Comparison of ENCODE assay signal across 18 cellular contexts in the genomic region with DNA sequence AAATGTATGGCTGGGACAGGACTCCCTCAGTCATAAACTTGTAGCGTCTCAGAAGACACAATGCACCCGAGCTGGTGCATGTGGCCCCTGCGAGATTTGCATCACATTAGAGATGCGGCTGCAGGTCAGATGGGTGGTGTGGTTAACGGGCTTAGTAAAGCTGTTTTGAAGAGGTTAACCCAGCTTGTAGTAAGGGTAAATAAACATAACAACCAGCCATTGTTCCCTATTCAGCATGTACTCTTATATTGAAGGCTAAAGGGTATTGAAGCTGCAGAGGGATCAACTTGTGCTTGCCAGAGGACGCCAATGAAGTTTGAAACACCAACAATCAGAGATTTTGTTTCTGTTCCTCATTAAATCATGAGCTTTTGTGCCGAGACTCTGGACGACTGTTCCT.
DNase-seq lines count a peak whose midpoint lies in the region; ATAC-seq and TF ChIP-seq lines count a peak whose summit lies in the region.
"Had no signal": no experiment of that assay in that cellular context is flagged by ENCODE, and none has a peak within 500 bp of the region (broad histone marks: within the 10 kb centered on the region; RNA-seq: fewer than 3 reads in every experiment).

No MANE protein-coding gene starts in this region.

- POLR2A ChIA-PET in WTC11 (lab: Charles Lee) = interaction anchor here (0.8 to 0.9 kb wide), 2 partner anchors 9 to 147 kb away, joined by 3 read pairs; no protein-coding TSS in a partner anchor

- CTCF ChIA-PET in WTC11 (lab: Charles Lee) = interaction anchor here (0.8 to 1.5 kb wide), 10 partner anchors 8 to 237 kb away, joined by 3 to 6 read pairs (median 4); no protein-coding TSS in a partner anchor

- WGBS in HUES64 = 6% methylated on average over 8 of the region's 8 CpGs

- H3K36me3 Mint-ChIP-seq in WTC11 = no peaks in the 10 kb centered on the region
- H3K36me3 Mint-ChIP-seq: stimulated activated effector memory CD8-positive, alpha-beta T cell treated with anti-CD3 and anti-CD28 coated beads, Interleukin-12 subunit alpha, Interleukin-12 subunit beta, amount 100 ng/mL, for 72 hours had no signal

- peak overlapping the region; percentile 92 for H3K27ac Mint-ChIP-seq in WTC11
- H3K27ac Mint-ChIP-seq: nephron; stimulated activated effector memory CD8-positive, alpha-beta T cell treated with anti-CD3 and anti-CD28 coated beads, Interleukin-12 subunit alpha, Interleukin-12 subunit beta, amount 100 ng/mL, for 72 hours had no signal

- H3K27me3 Mint-ChIP-seq in WTC11 (ENCODE audit: low read depth) = peaks cover 46% of the 10 kb centered on the region

- DNase-seq in GM12864 (ENCODE audit: low read depth) = no peak
- DNase-seq in WTC11 (ENCODE audit: low spot score) = peak; percentile 56
- DNase-seq in iPS-NIHi7 (ENCODE audit: extremely low spot score) = peak; percentile 64
- no peak for DNase-seq in SKM-1 treated with dmso at 0.1 percent for 144 hours (lab: John Stamatoyannopoulos, UW; ENCODE audit: unreplicated experiment)
- DNase-seq in DMS 273 treated with DMSO at 0.1 percent for 48 hours (lab: John Stamatoyannopoulos, UW) = no peak
- DNase-seq in effector CD4-positive, alpha-beta T cell = no peak
- no peak for DNase-seq in upper lobe of right lung
- DNase-seq: activated CD4-positive, alpha-beta T cell treated with anti-CD3 and anti-CD28 coated beads for 1 hour; activated T-cell treated with anti-CD3 and anti-CD28 coated beads, Interleukin-2, amount 50 U/mL, for 1 hour; NCI-H187; PC-3; stimulated activated CD4-positive, alpha-beta T cell treated with anti-CD3 and anti-CD28 coated beads, Interleukin-4, amount 100 ng/mL, for 4 hours had no signal

- H3K9ac ChIP-seq in HUES64 (ENCODE audit: low read depth, low read length) = peak overlapping the region; percentile 9; the same call in 1 of the 2 replicates

- H3K4me3 ChIP-seq in GM12864 (ENCODE audit: low read depth, low read length) (peak overlapping the region; percentile 26; the same call in 1 of the 2 replicates), HUES64 (ENCODE audit: low read length) (peak overlapping the region; percentile 31), upper lobe of right lung (no peak overlapping the region)
- H3K4me3 ChIP-seq: coronary artery, esophagus muscularis mucosa had no signal

- intact Hi-C loops in upper lobe of right lung (cut with DNase I) = no loop called here

- no peaks in the 10 kb centered on the region for H3K9me3 ChIP-seq in HUES64 (ENCODE audit: insufficient read depth, low read depth, low read length)
- H3K9me3 ChIP-seq in upper lobe of right lung = no peaks in the 10 kb centered on the region
- H3K9me3 ChIP-seq: esophagus muscularis mucosa had no signal

- H3K27ac ChIP-seq in HUES64 (ENCODE audit: low read depth, low read length) (peak overlapping the region; percentile 83; the same call in 1 of the 2 replicates), upper lobe of right lung (no peak overlapping the region)
- H3K27ac ChIP-seq: C4-2B, coronary artery, esophagus muscularis mucosa had no signal

- H3K4me1 Mint-ChIP-seq in WTC11 = peaks cover 58% of the 10 kb centered on the region

- ATAC-seq in WTC11 = peak; percentile 74
- ATAC-seq in upper lobe of right lung = no peak
- ATAC-seq: PC-3; stimulated activated effector memory CD8-positive, alpha-beta T cell treated with anti-CD3 and anti-CD28 coated beads, Interleukin-12 subunit alpha, Interleukin-12 subunit beta, amount 100 ng/mL, for 72 hours had no signal

- no peaks in the 10 kb centered on the region for H3K36me3 ChIP-seq in HUES64 (ENCODE audit: insufficient read depth, low read length)
- no peaks in the 10 kb centered on the region for H3K36me3 ChIP-seq in upper lobe of right lung

- H3K27me3 ChIP-seq in HUES64 (ENCODE audit: insufficient read depth, low read length) (peaks cover 50% of the 10 kb centered on the region), upper lobe of right lung (peaks cover 32% of the 10 kb centered on the region)

- TF ChIP-seq CTCF in GM12864 (IDR thresholded peaks at IDR 0.05; ENCODE audit: low read depth, low read length, missing control alignments) (no peak), WTC11 (IDR thresholded peaks at IDR 0.05) (no peak), upper lobe of right lung (IDR thresholded peaks at IDR 0.05) (no peak)

- peak overlapping the region; percentile 52 for H3K4me3 Mint-ChIP-seq in WTC11
- H3K4me3 Mint-ChIP-seq: nephron; stimulated activated effector memory CD8-positive, alpha-beta T cell treated with anti-CD3 and anti-CD28 coated beads, Interleukin-12 subunit alpha, Interleukin-12 subunit beta, amount 100 ng/mL, for 72 hours had no signal

- H3K4me1 ChIP-seq in HUES64 (ENCODE audit: insufficient read depth, low read length) = peaks cover 33% of the 10 kb centered on the region
- peaks cover 6% of the 10 kb centered on the region for H3K4me1 ChIP-seq in upper lobe of right lung

- H3K9me3 Mint-ChIP-seq in WTC11 = no peaks in the 10 kb centered on the region
- H3K9me3 Mint-ChIP-seq: nephron; stimulated activated effector memory CD8-positive, alpha-beta T cell treated with anti-CD3 and anti-CD28 coated beads, Interleukin-12 subunit alpha, Interleukin-12 subunit beta, amount 100 ng/mL, for 72 hours had no signal

TF ChIP-seq in WTC11, 78 proteins besides CTCF, POLR2A, EP300 and RAD21 (continues in another document):
- TF ChIP-seq ATF6 (CRISPR knock-in tag; IDR thresholded peaks at IDR 0.05) (no peak), FOXK1 (CRISPR knock-in tag; IDR thresholded peaks at IDR 0.05) (peak; percentile 65; the same call in 1 of the 2 replicates), RORB (CRISPR knock-in tag; IDR thresholded peaks at IDR 0.05) (no peak), TEAD4 (CRISPR knock-in tag; IDR thresholded peaks at IDR 0.05) (no peak), MLX (CRISPR knock-in tag; IDR thresholded peaks at IDR 0.05) (no peak), ZNF512 (CRISPR knock-in tag; IDR thresholded peaks at IDR 0.05; ENCODE audit: borderline replicate concordance) (no peak), KAT7 (CRISPR knock-in tag; IDR thresholded peaks at IDR 0.05; ENCODE audit: borderline replicate concordance) (no peak), TEAD1 (CRISPR knock-in tag; IDR thresholded peaks at IDR 0.05) (peak; percentile 82), IRF1 (CRISPR knock-in tag; IDR thresholded peaks at IDR 0.05) (no peak), NFATC4 (CRISPR knock-in tag; IDR thresholded peaks at IDR 0.05) (no peak), ZBTB21 (CRISPR knock-in tag; IDR thresholded peaks at IDR 0.05; ENCODE audit: borderline replicate concordance) (0 out of 2 replicates have a peak, but pooled peaks have one; percentile 53)
- TF ChIP-seq, protein P1, sequence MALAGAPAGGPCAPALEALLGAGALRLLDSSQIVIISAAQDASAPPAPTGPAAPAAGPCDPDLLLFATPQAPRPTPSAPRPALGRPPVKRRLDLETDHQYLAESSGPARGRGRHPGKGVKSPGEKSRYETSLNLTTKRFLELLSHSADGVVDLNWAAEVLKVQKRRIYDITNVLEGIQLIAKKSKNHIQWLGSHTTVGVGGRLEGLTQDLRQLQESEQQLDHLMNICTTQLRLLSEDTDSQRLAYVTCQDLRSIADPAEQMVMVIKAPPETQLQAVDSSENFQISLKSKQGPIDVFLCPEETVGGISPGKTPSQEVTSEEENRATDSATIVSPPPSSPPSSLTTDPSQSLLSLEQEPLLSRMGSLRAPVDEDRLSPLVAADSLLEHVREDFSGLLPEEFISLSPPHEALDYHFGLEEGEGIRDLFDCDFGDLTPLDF (CRISPR knock-in tag; IDR thresholded peaks at IDR 0.05) = no peak

Comparison
In these comparisons a context has a peak if more than half of its experiments do, and no peak if none do; other contexts are left out.
1. DNase-seq: peak in WTC11 (single experiment) and iPS-NIHi7 (single experiment); none in GM12864 (single experiment), SKM-1 treated with dmso at 0.1 percent for 144 hours (single experiment), DMS 273 treated with DMSO at 0.1 percent for 48 hours (single experiment), effector CD4-positive, alpha-beta T cell (single experiment) and upper lobe of right lung (single experiment).